ENCODE assay signal across 20 cellular contexts in genomic region chr17:48641541-48642058, GRCh38. TPM values are rescaled to one million over a fixed set of nuclear protein-coding genes. Genes with fewer than 3 reads are reported as not detected.
A peak's percentile ranks its signal among the peaks of the same experiment; 100 is the strongest.
DNase-seq lines count a peak whose midpoint lies in the region; ATAC-seq and TF ChIP-seq lines count a peak whose summit lies in the region.
"Had no signal": no experiment of that assay in that cellular context is flagged by ENCODE, and none has a peak within 500 bp of the region (broad histone marks: within the 10 kb centered on the region; RNA-seq: fewer than 3 reads in every experiment).

No MANE protein-coding gene starts in this region.

- peaks cover 17% of the 10 kb centered on the region for H3K4me1 ChIP-seq in effector memory CD4-positive, alpha-beta T cell (ENCODE audit: control insufficient read depth, insufficient read depth, low read length, poor library complexity, severe bottlenecking)

- peak overlapping the region; percentile 19 for H3K27ac Mint-ChIP-seq in activated naive CD8-positive, alpha-beta T cell treated with anti-CD3 and anti-CD28 coated beads, Interleukin-2, amount 10 ng/mL, durations not matched to agents 7 days and 5 days
- no peak overlapping the region for H3K27ac Mint-ChIP-seq in activated naive CD8-positive, alpha-beta T cell treated with anti-CD3 and anti-CD28 coated beads for 36 hours
- H3K27ac Mint-ChIP-seq in WTC11 (no peak overlapping the region), mesothelial cell of epicardium (peak overlapping the region; percentile 66), type B pancreatic cell (peak overlapping the region; percentile 44)

- H3K36me3 Mint-ChIP-seq in activated naive CD8-positive, alpha-beta T cell treated with anti-CD3 and anti-CD28 coated beads, Interleukin-2, amount 10 ng/mL, durations not matched to agents 7 days and 5 days: peaks cover 3% of the 10 kb centered on the region
- H3K36me3 Mint-ChIP-seq in activated naive CD8-positive, alpha-beta T cell treated with anti-CD3 and anti-CD28 coated beads for 36 hours: no peaks in the 10 kb centered on the region
- no peaks in the 10 kb centered on the region for H3K36me3 Mint-ChIP-seq in WTC11
- no peaks in the 10 kb centered on the region for H3K36me3 Mint-ChIP-seq in mesothelial cell of epicardium
- no peaks in the 10 kb centered on the region for H3K36me3 Mint-ChIP-seq in type B pancreatic cell

- H3K4me3 ChIP-seq in effector memory CD4-positive, alpha-beta T cell (ENCODE audit: insufficient read depth, low read depth, low read length, poor library complexity, severe bottlenecking): no peak overlapping the region
- H3K4me3 ChIP-seq: GM23248 had no signal

- H3K9me3 ChIP-seq in effector memory CD4-positive, alpha-beta T cell (ENCODE audit: control insufficient read depth, low read length): no peaks in the 10 kb centered on the region
- H3K9me3 ChIP-seq: Caco-2 had no signal

- H3K4me3 Mint-ChIP-seq in activated naive CD8-positive, alpha-beta T cell treated with anti-CD3 and anti-CD28 coated beads, Interleukin-2, amount 10 ng/mL, durations not matched to agents 7 days and 5 days: no peak overlapping the region
- no peak overlapping the region for H3K4me3 Mint-ChIP-seq in activated naive CD8-positive, alpha-beta T cell treated with anti-CD3 and anti-CD28 coated beads for 36 hours
- H3K4me3 Mint-ChIP-seq in WTC11 (peak overlapping the region; percentile 56), mesothelial cell of epicardium (peak overlapping the region; percentile 15), type B pancreatic cell (no peak overlapping the region)

- CTCF ChIA-PET in WTC11 (lab: Charles Lee): interaction anchor here (0.9 to 3.4 kb wide), 8 partner anchors 9 to 237 kb away, joined by 3 to 19 read pairs (median 7); no protein-coding TSS in a partner anchor

- POLR2A ChIA-PET in activated naive CD8-positive, alpha-beta T cell treated with anti-CD3 and anti-CD28 coated beads, Interleukin-2, amount 10 ng/mL, durations not matched to agents 7 days and 5 days (lab: Charles Lee): no interaction called here
- POLR2A ChIA-PET in WTC11 (lab: Charles Lee): no interaction called here

- DNase-seq in activated naive CD8-positive, alpha-beta T cell treated with anti-CD3 and anti-CD28 coated beads, Interleukin-2, amount 10 ng/mL, durations not matched to agents 7 days and 5 days: no peak
- DNase-seq in activated naive CD8-positive, alpha-beta T cell treated with anti-CD3 and anti-CD28 coated beads for 36 hours: no peak
- DNase-seq in WTC11 (ENCODE audit: low spot score) (peak; percentile 61), mesothelial cell of epicardium (ENCODE audit: low spot score in 2 of 2, unreplicated experiment in 2 of 2) (no peak), type B pancreatic cell (ENCODE audit: extremely low spot score, unreplicated experiment) (no peak), left cardiac atrium (no peak)
- no peak for DNase-seq in effector memory CD4-positive, alpha-beta T cell
- DNase-seq: GM23248; left ventricle myocardium superior; NCI-H1694 treated with DMSO at 0.1 percent for 48 hours; PC-3; right cardiac atrium; stimulated activated CD4-positive, alpha-beta T cell treated with anti-CD3 and anti-CD28 coated beads, Interleukin-2, amount 100 ng/mL, for 24 hours had no signal

- intact Hi-C loops in left cardiac atrium (cut with DNase I): no loop called here

- no peak overlapping the region for H3K27ac ChIP-seq in effector memory CD4-positive, alpha-beta T cell (ENCODE audit: insufficient read depth, low read length, poor library complexity, severe bottlenecking)
- H3K27ac ChIP-seq: GM23248 had no signal

- ATAC-seq in activated naive CD8-positive, alpha-beta T cell treated with anti-CD3 and anti-CD28 coated beads, Interleukin-2, amount 10 ng/mL, durations not matched to agents 7 days and 5 days (ENCODE audit: low read depth): no peak
- ATAC-seq in WTC11 (peak; percentile 28), left cardiac atrium (no peak), GM19395 (IDR thresholded peaks at IDR 0.05; ENCODE audit: unreplicated experiment) (no peak)
- ATAC-seq: left ventricle myocardium superior, PC-3, right cardiac atrium had no signal

- H3K9me3 Mint-ChIP-seq in activated naive CD8-positive, alpha-beta T cell treated with anti-CD3 and anti-CD28 coated beads, Interleukin-2, amount 10 ng/mL, durations not matched to agents 7 days and 5 days: no peaks in the 10 kb centered on the region
- H3K9me3 Mint-ChIP-seq in activated naive CD8-positive, alpha-beta T cell treated with anti-CD3 and anti-CD28 coated beads for 36 hours: no peaks in the 10 kb centered on the region
- H3K9me3 Mint-ChIP-seq in WTC11: no peaks in the 10 kb centered on the region
- H3K9me3 Mint-ChIP-seq in mesothelial cell of epicardium: no peaks in the 10 kb centered on the region
- H3K9me3 Mint-ChIP-seq in type B pancreatic cell: no peaks in the 10 kb centered on the region

- H3K4me1 Mint-ChIP-seq in activated naive CD8-positive, alpha-beta T cell treated with anti-CD3 and anti-CD28 coated beads, Interleukin-2, amount 10 ng/mL, durations not matched to agents 7 days and 5 days: peaks cover 19% of the 10 kb centered on the region
- H3K4me1 Mint-ChIP-seq in activated naive CD8-positive, alpha-beta T cell treated with anti-CD3 and anti-CD28 coated beads for 36 hours: peaks cover 12% of the 10 kb centered on the region
- peaks cover 29% of the 10 kb centered on the region for H3K4me1 Mint-ChIP-seq in WTC11
- peaks cover 60% of the 10 kb centered on the region for H3K4me1 Mint-ChIP-seq in mesothelial cell of epicardium
- H3K4me1 Mint-ChIP-seq in type B pancreatic cell (ENCODE audit: unreplicated experiment): no peaks in the 10 kb centered on the region

- peaks cover 68% of the 10 kb centered on the region for H3K27me3 ChIP-seq in effector memory CD4-positive, alpha-beta T cell (replicated peaks; ENCODE audit: control insufficient read depth, insufficient read depth, low read length, poor library complexity, severe bottlenecking)

- peaks cover 95% of the 10 kb centered on the region for H3K27me3 Mint-ChIP-seq in activated naive CD8-positive, alpha-beta T cell treated with anti-CD3 and anti-CD28 coated beads, Interleukin-2, amount 10 ng/mL, durations not matched to agents 7 days and 5 days
- peaks cover 97% of the 10 kb centered on the region for H3K27me3 Mint-ChIP-seq in activated naive CD8-positive, alpha-beta T cell treated with anti-CD3 and anti-CD28 coated beads for 36 hours
- H3K27me3 Mint-ChIP-seq in WTC11 (ENCODE audit: low read depth) (peaks cover 100% of the 10 kb centered on the region; the same call in 1 of the 2 replicates), mesothelial cell of epicardium (ENCODE audit: low read depth) (peaks cover 98% of the 10 kb centered on the region), type B pancreatic cell (peaks cover 98% of the 10 kb centered on the region)

- no peaks in the 10 kb centered on the region for H3K36me3 ChIP-seq in effector memory CD4-positive, alpha-beta T cell (ENCODE audit: control insufficient read depth, insufficient read depth, low read length)

- no peak; the same call in 1 of the 2 replicates for TF ChIP-seq CTCF in WTC11 (IDR thresholded peaks at IDR 0.05)
- TF ChIP-seq CTCF in mesothelial cell of epicardium (IDR thresholded peaks at IDR 0.05; ENCODE audit: unreplicated experiment): no peak
- no peak for TF ChIP-seq CTCF in type B pancreatic cell (conservative IDR thresholded peaks at IDR 0.05)

RNA-seq across cellular contexts. Expression of gene HOXB9, which starts 15.4 kb away (rescaled TPM):
- total RNA-seq in activated naive CD8-positive, alpha-beta T cell treated with anti-CD3 and anti-CD28 coated beads, Interleukin-2, amount 10 ng/mL, durations not matched to agents 7 days and 5 days: under 1 TPM; 0.11 to 0.23 TPM
- 1 to 10 TPM; 3.4 to 4.0 TPM for total RNA-seq in activated naive CD8-positive, alpha-beta T cell treated with anti-CD3 and anti-CD28 coated beads for 36 hours
- total RNA-seq in WTC11 (2021) (0.09 to 0.24 TPM (median 0.09 TPM) in 3 replicates), mesothelial cell of epicardium (33.8 to 35.4 TPM (median 34.4 TPM) in 3 replicates), type B pancreatic cell (ENCODE audit: low replicate concordance) (1.6 and 9.4 TPM in 2 replicates), left cardiac atrium (not detected)
- total RNA-seq: fibroblast of villous mesenchyme, GM23248, left ventricle myocardium superior, right cardiac atrium, temporal lobe had no signal

RNA-seq across cellular contexts. Expression of gene HOXB8, which starts 26.5 kb away (rescaled TPM):
- total RNA-seq in activated naive CD8-positive, alpha-beta T cell treated with anti-CD3 and anti-CD28 coated beads, Interleukin-2, amount 10 ng/mL, durations not matched to agents 7 days and 5 days: not detected
- not detected for total RNA-seq in activated naive CD8-positive, alpha-beta T cell treated with anti-CD3 and anti-CD28 coated beads for 36 hours
- not detected in 3 replicates for total RNA-seq in WTC11 (2021)
- total RNA-seq in mesothelial cell of epicardium: 75.7 to 82.4 TPM (median 78.8 TPM) in 3 replicates
- 16.0 and 17.1 TPM in 2 replicates for total RNA-seq in type B pancreatic cell (ENCODE audit: low replicate concordance)
- total RNA-seq in left cardiac atrium: under 1 TPM in 1 of 2 donors, not detected in 1; 0.32 TPM
- total RNA-seq: chondrocyte, fibroblast of villous mesenchyme, GM23248, left ventricle myocardium superior, PC-3, right cardiac atrium had no signal

RNA-seq across cellular contexts. Expression of gene HOXB7, which starts 30.8 kb away (rescaled TPM):
- 1 to 10 TPM in 1 of 2 experiments, under 1 TPM in 1; 0.80 to 1.0 TPM for total RNA-seq in activated naive CD8-positive, alpha-beta T cell treated with anti-CD3 and anti-CD28 coated beads, Interleukin-2, amount 10 ng/mL, durations not matched to agents 7 days and 5 days
- total RNA-seq in activated naive CD8-positive, alpha-beta T cell treated with anti-CD3 and anti-CD28 coated beads for 36 hours: 1 to 10 TPM in 1 of 2 experiments, under 1 TPM in 1; 0.62 to 1.4 TPM
- total RNA-seq in WTC11 (2021) (0.14 TPM in 1 of 3 replicates, not detected in the others), mesothelial cell of epicardium (18.6 to 20.3 TPM (median 19.5 TPM) in 3 replicates), type B pancreatic cell (ENCODE audit: low replicate concordance) (9.8 and 11.7 TPM in 2 replicates), left cardiac atrium (1 to 10 TPM in 1 of 2 donors, under 1 TPM in 1; 0.44 to 1.1 TPM)
- total RNA-seq: chondrocyte, PC-3, temporal lobe had no signal

RNA-seq across cellular contexts. Expression of gene HOXB6, which starts 36.8 kb away (rescaled TPM):
- not detected for total RNA-seq in activated naive CD8-positive, alpha-beta T cell treated with anti-CD3 and anti-CD28 coated beads, Interleukin-2, amount 10 ng/mL, durations not matched to agents 7 days and 5 days
- total RNA-seq in activated naive CD8-positive, alpha-beta T cell treated with anti-CD3 and anti-CD28 coated beads for 36 hours: not detected
- total RNA-seq in WTC11 (2021) (0.11 TPM in 1 of 3 replicates, not detected in the others), mesothelial cell of epicardium (56.4 to 63.1 TPM (median 59.7 TPM) in 3 replicates), type B pancreatic cell (ENCODE audit: low replicate concordance) (17.6 and 20.3 TPM in 2 replicates), left cardiac atrium (1 to 10 TPM in 1 of 2 donors, under 1 TPM in 1; 0.63 to 2.2 TPM)
- total RNA-seq: chondrocyte, temporal lobe had no signal

RNA-seq across cellular contexts. Expression of gene HOXB5, which starts 48.0 kb away (rescaled TPM):
- not detected for total RNA-seq in activated naive CD8-positive, alpha-beta T cell treated with anti-CD3 and anti-CD28 coated beads, Interleukin-2, amount 10 ng/mL, durations not matched to agents 7 days and 5 days
- not detected for total RNA-seq in activated naive CD8-positive, alpha-beta T cell treated with anti-CD3 and anti-CD28 coated beads for 36 hours
- not detected in 3 replicates for total RNA-seq in WTC11 (2021)
- total RNA-seq in mesothelial cell of epicardium: 28.6 to 32.4 TPM (median 31.1 TPM) in 3 replicates
- 10.1 and 20.8 TPM in 2 replicates for total RNA-seq in type B pancreatic cell (ENCODE audit: low replicate concordance)
- under 1 TPM in 1 of 2 donors, not detected in 1; 0.41 TPM for total RNA-seq in left cardiac atrium
- total RNA-seq: Caco-2, chondrocyte, G401, left ventricle myocardium superior, SK-MEL-5, temporal lobe had no signal

Comparison
In these comparisons a context has a peak if more than half of its experiments do, and no peak if none do; other contexts are left out.
1. H3K27ac Mint-ChIP-seq: peak in activated naive CD8-positive, alpha-beta T cell treated with anti-CD3 and anti-CD28 coated beads, Interleukin-2, amount 10 ng/mL, durations not matched to agents 7 days and 5 days (single experiment), mesothelial cell of epicardium (single experiment) and type B pancreatic cell (single experiment); none in activated naive CD8-positive, alpha-beta T cell treated with anti-CD3 and anti-CD28 coated beads for 36 hours (single experiment) and WTC11 (single experiment).
2. H3K4me3 Mint-ChIP-seq: peak in WTC11 (single experiment) and mesothelial cell of epicardium (single experiment); none in activated naive CD8-positive, alpha-beta T cell treated with anti-CD3 and anti-CD28 coated beads, Interleukin-2, amount 10 ng/mL, durations not matched to agents 7 days and 5 days (single experiment), activated naive CD8-positive, alpha-beta T cell treated with anti-CD3 and anti-CD28 coated beads for 36 hours (single experiment) and type B pancreatic cell (single experiment).
3. RNA of gene HOXB8, which starts 26.5 kb away (total RNA-seq): 75.7 to 82.4 TPM in mesothelial cell of epicardium and 16.0 to 17.1 TPM in type B pancreatic cell; 0.32 TPM in left cardiac atrium, not detected in activated naive CD8-positive, alpha-beta T cell treated with anti-CD3 and anti-CD28 coated beads for 36 hours, not detected in activated naive CD8-positive, alpha-beta T cell treated with anti-CD3 and anti-CD28 coated beads, Interleukin-2, amount 10 ng/mL, durations not matched to agents 7 days and 5 days and not detected in WTC11; every median in the first group is over 10 times any median in the second.